In the genomic region with DNA sequence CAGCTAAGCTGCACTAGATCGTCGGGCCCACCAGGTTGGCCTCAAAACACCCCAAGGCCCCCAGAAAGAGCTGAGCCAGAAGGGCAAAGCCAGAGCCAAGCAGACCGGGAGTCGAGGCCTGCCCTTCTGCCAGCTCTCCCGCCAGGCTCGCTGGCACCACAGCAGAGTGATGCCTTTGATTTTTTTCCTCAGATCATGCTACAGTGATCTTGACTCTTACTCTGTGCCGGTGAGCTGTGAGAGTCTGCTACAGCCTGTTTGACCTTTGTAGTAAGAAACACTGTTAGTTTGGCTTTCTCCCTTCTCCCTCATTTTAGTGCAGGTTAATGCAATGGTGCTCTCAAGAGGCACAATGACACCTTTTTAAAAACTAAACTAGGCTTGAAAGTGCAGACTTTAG, we compare ENCODE assay signal across 23 cellular contexts.
DNase-seq lines count a peak whose midpoint lies in the region; ATAC-seq and TF ChIP-seq lines count a peak whose summit lies in the region.
"Had no signal": no experiment of that assay in that cellular context is flagged by ENCODE, and none has a peak within 500 bp of the region (broad histone marks: within the 10 kb centered on the region; RNA-seq: fewer than 3 reads in every experiment).

No MANE protein-coding gene starts in this region.

- peaks cover 12% of the 10 kb centered on the region for H3K4me1 Mint-ChIP-seq in nephron progenitor cell
- H3K4me1 Mint-ChIP-seq in CD8-positive, alpha-beta T cell (ENCODE audit: low read depth): no peaks in the 10 kb centered on the region
- H3K4me1 Mint-ChIP-seq in naive thymus-derived CD8-positive, alpha-beta T cell: no peaks in the 10 kb centered on the region
- H3K4me1 Mint-ChIP-seq: CD14-positive monocyte had no signal

- H3K4me1 ChIP-seq in cardiac muscle cell (ENCODE audit: low read depth) (peaks cover 11% of the 10 kb centered on the region), heart left ventricle (no peaks in the 10 kb centered on the region), thyroid gland (peaks cover 0 to 12% of the 10 kb centered on the region in 2 donors)
- no peaks in the 10 kb centered on the region for H3K4me1 ChIP-seq in CD8-positive, alpha-beta T cell (ENCODE audit: insufficient read depth, low read length)
- H3K4me1 ChIP-seq: A549, BE2C had no signal

- 66 to 81% (median 79%) methylated on average over 7 of the region's 7 CpGs for WGBS in heart left ventricle, 4 donors
- 37 to 58% methylated on average over 7 of the region's 7 CpGs for WGBS in thyroid gland, 2 donors

- peaks cover 2% of the 10 kb centered on the region for H3K27me3 Mint-ChIP-seq in nephron progenitor cell (ENCODE audit: low read depth, poor library complexity)
- H3K27me3 Mint-ChIP-seq in CD8-positive, alpha-beta T cell (ENCODE audit: low read depth): peaks cover 2% of the 10 kb centered on the region
- H3K27me3 Mint-ChIP-seq in naive thymus-derived CD8-positive, alpha-beta T cell: peaks cover 0 to 9% (median 0%) of the 10 kb centered on the region in 5 donors
- H3K27me3 Mint-ChIP-seq: CD4-positive, alpha-beta T cell had no signal

- H3K9me3 ChIP-seq in cardiac muscle cell (ENCODE audit: low read depth) (no peaks in the 10 kb centered on the region), heart left ventricle (no peaks in the 10 kb centered on the region), thyroid gland (no peaks in the 10 kb centered on the region)
- H3K9me3 ChIP-seq in CD8-positive, alpha-beta T cell (ENCODE audit: low read length): no peaks in the 10 kb centered on the region
- H3K9me3 ChIP-seq: A549; BE2C; BLaER1 treated with 17β-estradiol and CSF1 and Interleukin-3, amounts not matched to agents 10 nM and 100 nM had no signal

- CTCF ChIA-PET in CD8-positive, alpha-beta T cell (lab: Charles Lee): interaction anchor here (1.0 kb wide), 1 partner anchor 13 kb away, joined by 3 read pairs; no protein-coding TSS in a partner anchor

- intact Hi-C loops in heart left ventricle (cut with DNase I): loop anchor here in 1 of 10 donors (10.0 kb wide), 2 partner anchors 58 to 278 kb away; no protein-coding TSS in a partner anchor
- intact Hi-C loops in thyroid gland (cut with DNase I): no loop called here
- intact Hi-C loops in CD8-positive, alpha-beta T cell (cut with DNase I, micrococcal nuclease): loop anchor here in 1 of 2 experiments (10.0 kb wide), 1 partner anchor 58 kb away; no protein-coding TSS in a partner anchor

- H3K27ac Mint-ChIP-seq in nephron progenitor cell: peak overlapping the region; percentile 96
- no peak overlapping the region for H3K27ac Mint-ChIP-seq in CD8-positive, alpha-beta T cell
- peak overlapping the region in 1 of 10 donors; percentile 14 for H3K27ac Mint-ChIP-seq in naive thymus-derived CD8-positive, alpha-beta T cell
- H3K27ac Mint-ChIP-seq: CD14-positive monocyte; CD4-positive, alpha-beta T cell had no signal

- H3K36me3 ChIP-seq in cardiac muscle cell (no peaks in the 10 kb centered on the region), heart left ventricle (peaks cover 0 to 3% (median 0%) of the 10 kb centered on the region in 9 donors), thyroid gland (no peaks in the 10 kb centered on the region)
- H3K36me3 ChIP-seq in CD8-positive, alpha-beta T cell (ENCODE audit: insufficient read depth, low read length): no peaks in the 10 kb centered on the region
- H3K36me3 ChIP-seq: BE2C; BLaER1 treated with 17β-estradiol and CSF1 and Interleukin-3, amounts not matched to agents 10 nM and 100 nM had no signal

- TF ChIP-seq CTCF in cardiac muscle cell (IDR thresholded peaks at IDR 0.05; ENCODE audit: low read depth, low read length) (no peak), heart left ventricle (IDR thresholded peaks at IDR 0.05) (no peak), nephron progenitor cell (IDR thresholded peaks at IDR 0.05) (no peak), thyroid gland (IDR thresholded peaks at IDR 0.05) (no peak)
- TF ChIP-seq CTCF in CD8-positive, alpha-beta T cell (IDR thresholded peaks at IDR 0.05): no peak

- H3K36me3 Mint-ChIP-seq in nephron progenitor cell (ENCODE audit: low read depth): peaks cover 65% of the 10 kb centered on the region
- no peaks in the 10 kb centered on the region for H3K36me3 Mint-ChIP-seq in CD8-positive, alpha-beta T cell
- no peaks in the 10 kb centered on the region for H3K36me3 Mint-ChIP-seq in naive thymus-derived CD8-positive, alpha-beta T cell
- H3K36me3 Mint-ChIP-seq: CD14-positive monocyte had no signal

- no peaks in the 10 kb centered on the region for H3K9me3 Mint-ChIP-seq in nephron progenitor cell
- no peaks in the 10 kb centered on the region for H3K9me3 Mint-ChIP-seq in CD8-positive, alpha-beta T cell
- no peaks in the 10 kb centered on the region for H3K9me3 Mint-ChIP-seq in naive thymus-derived CD8-positive, alpha-beta T cell
- H3K9me3 Mint-ChIP-seq: CD4-positive, alpha-beta T cell had no signal

- H3K4me3 Mint-ChIP-seq in nephron progenitor cell: no peak overlapping the region
- no peak overlapping the region for H3K4me3 Mint-ChIP-seq in CD8-positive, alpha-beta T cell
- no peak overlapping the region for H3K4me3 Mint-ChIP-seq in naive thymus-derived CD8-positive, alpha-beta T cell
- H3K4me3 Mint-ChIP-seq: CD14-positive monocyte; CD4-positive, alpha-beta T cell had no signal

- H3K27ac ChIP-seq in cardiac muscle cell (peak overlapping the region; percentile 6), heart left ventricle (no peak overlapping the region), thyroid gland (peak overlapping the region in 1 of 3 donors; percentile 30)
- H3K27ac ChIP-seq in CD8-positive, alpha-beta T cell (ENCODE audit: low read depth, low read length): no peak overlapping the region
- H3K27ac ChIP-seq: A549; BLaER1 treated with 17β-estradiol and CSF1 and Interleukin-3, amounts not matched to agents 10 nM and 100 nM; GM23248 had no signal

- DNase-seq in cardiac muscle cell (ENCODE audit: low read depth in 1 of 2, low spot score in 1 of 2) (no peak), heart left ventricle (no peak), cerebellar cortex (ENCODE audit: low spot score) (peak; percentile 56), nephron progenitor cell (no peak), thyroid gland (peak; percentile 55 to 63), Kasumi-1 (lab: John Stamatoyannopoulos, UW) (no peak)
- no peak for DNase-seq in CD8-positive, alpha-beta T cell
- no peak for DNase-seq in naive thymus-derived CD8-positive, alpha-beta T cell
- DNase-seq: 8988T; ACHN; AML-193; BE2C; Calu3; CD4-positive, alpha-beta T cell; COR-L47; DMS53; DMS79 treated with DMSO at 0.1 percent for 48 hours; GM23248; H7; HCEC 1CT had no signal

- H3K27me3 ChIP-seq in cardiac muscle cell (no peaks in the 10 kb centered on the region), heart left ventricle (no peaks in the 10 kb centered on the region), thyroid gland (no peaks in the 10 kb centered on the region)
- no peaks in the 10 kb centered on the region for H3K27me3 ChIP-seq in CD8-positive, alpha-beta T cell (ENCODE audit: insufficient read depth, low read length)
- H3K27me3 ChIP-seq: BE2C; BLaER1 treated with 17β-estradiol and CSF1 and Interleukin-3, amounts not matched to agents 10 nM and 100 nM had no signal

- TF ChIP-seq POLR2A in heart left ventricle (IDR thresholded peaks at IDR 0.05) (no peak), thyroid gland (IDR thresholded peaks at IDR 0.05) (no peak)

- H3K4me3 ChIP-seq in cardiac muscle cell (no peak overlapping the region), heart left ventricle (no peak overlapping the region), thyroid gland (replicated peaks in 1 of 3) (no peak overlapping the region)
- H3K4me3 ChIP-seq in CD8-positive, alpha-beta T cell (ENCODE audit: low read depth, low read length): no peak overlapping the region
- H3K4me3 ChIP-seq: A549; BLaER1 treated with 17β-estradiol and CSF1 and Interleukin-3, amounts not matched to agents 10 nM and 100 nM; GM23248 had no signal

- no peak for ATAC-seq in heart left ventricle
- no peak for ATAC-seq in CD8-positive, alpha-beta T cell
- ATAC-seq in naive thymus-derived CD8-positive, alpha-beta T cell: no peak
- ATAC-seq: A549 had no signal

- POLR2A ChIA-PET in CD8-positive, alpha-beta T cell (lab: Charles Lee): interaction anchor here (0.6 to 1.7 kb wide), 2 partner anchors 11 to 375 kb away, joined by 3 read pairs; no protein-coding TSS in a partner anchor
- POLR2A ChIA-PET in naive thymus-derived CD8-positive, alpha-beta T cell (lab: Charles Lee): no interaction called here

Comparison
In these comparisons a context has a peak if more than half of its experiments do, and no peak if none do; other contexts are left out.
1. DNase-seq: peak in cerebellar cortex (single experiment) and thyroid gland (2 of 2); none in cardiac muscle cell (0 of 2), heart left ventricle (0 of 5), nephron progenitor cell (single experiment), CD8-positive, alpha-beta T cell (0 of 7), Kasumi-1 (0 of 2) and naive thymus-derived CD8-positive, alpha-beta T cell (0 of 10).